ENCODE assay signal across 11 cellular contexts in the genomic region with DNA sequence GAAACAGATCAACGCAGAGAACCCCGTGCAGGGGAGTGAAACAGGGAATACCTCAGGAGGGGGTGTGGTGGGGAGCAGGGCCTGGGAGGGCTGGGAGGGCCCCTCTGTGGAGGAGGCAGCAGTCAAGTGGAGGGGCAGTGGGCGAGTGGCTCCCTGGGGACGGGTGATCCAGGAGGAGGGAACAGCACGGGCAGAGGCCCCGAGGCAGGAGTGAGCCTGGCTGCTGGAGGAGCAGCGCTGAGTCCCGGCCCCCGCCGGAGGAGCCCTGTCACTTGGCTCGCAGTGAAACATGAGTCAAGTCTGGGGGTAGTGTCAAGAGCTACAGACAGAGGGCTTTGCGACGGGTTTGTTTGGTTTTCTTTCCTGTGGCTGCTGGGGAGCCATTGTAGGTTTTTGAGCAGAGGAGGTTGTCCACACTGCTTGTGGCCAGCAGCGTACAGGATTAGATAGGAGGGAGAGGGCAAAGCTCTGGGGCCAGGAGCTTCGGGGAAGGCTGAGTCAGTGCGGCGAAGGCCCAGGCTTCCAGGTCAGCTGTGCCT.
DNase-seq lines count a peak whose midpoint lies in the region; ATAC-seq, FAIRE-seq and TF ChIP-seq lines count a peak whose summit lies in the region.
"Had no signal": no experiment of that assay in that cellular context is flagged by ENCODE, and none has a peak within 500 bp of the region (broad histone marks: within the 10 kb centered on the region; RNA-seq: fewer than 3 reads in every experiment).

No MANE protein-coding gene starts in this region.

- H3K4me3 ChIP-seq in astrocyte of the cerebellum (ENCODE audit: low read depth, low read length) = peak overlapping the region; percentile 11
- H3K4me3 ChIP-seq in osteoblast (ENCODE audit: insufficient read depth, low read length) = no peak overlapping the region

- H3K27me3 Mint-ChIP-seq in activated CD8-positive, alpha-beta memory T cell treated with anti-CD3 and anti-CD28 coated beads, Interleukin-2, amount 10 ng/mL, durations not matched to agents 7 days and 5 days = no peaks in the 10 kb centered on the region

- no peak overlapping the region for H2AFZ ChIP-seq in osteoblast (ENCODE audit: low read length)

- in situ Hi-C loops in astrocyte of the cerebellum (cut with HindIII; ENCODE audit: low sequenced_read_pairs) = no loop called here

- peak overlapping the region; percentile 21 for H3K4me2 ChIP-seq in osteoblast (ENCODE audit: insufficient read depth, low read length)
- H3K4me2 ChIP-seq: KMS-11 had no signal

- H3K27ac ChIP-seq in osteoblast (ENCODE audit: low read depth, low read length) = peak overlapping the region; percentile 2
- H3K27ac ChIP-seq: KMS-11 had no signal

- no peaks in the 10 kb centered on the region for H3K9me3 ChIP-seq in osteoblast (ENCODE audit: low read depth, low read length)

- TF ChIP-seq POLR2A in GM12892 (IDR thresholded peaks at IDR 0.05; ENCODE audit: low read depth, low read length) = no peak

- no peak for FAIRE-seq in GM12892 (lab: Jason Lieb, UNC)
- FAIRE-seq: TTC549 had no signal

- CTCF ChIA-PET in activated CD8-positive, alpha-beta memory T cell treated with anti-CD3 and anti-CD28 coated beads, Interleukin-2, amount 10 ng/mL, durations not matched to agents 7 days and 5 days (lab: Charles Lee) = no interaction called here

- ATAC-seq in HG03432 (IDR thresholded peaks at IDR 0.05; ENCODE audit: unreplicated experiment) = peak; percentile 18
- ATAC-seq in activated CD8-positive, alpha-beta memory T cell treated with anti-CD3 and anti-CD28 coated beads, Interleukin-2, amount 10 ng/mL, durations not matched to agents 7 days and 5 days = no peak
- no peak for ATAC-seq in left lobe of liver

- no peaks in the 10 kb centered on the region for H3K36me3 ChIP-seq in osteoblast (ENCODE audit: insufficient read depth, low read length)

- no peaks in the 10 kb centered on the region for H3K9me3 Mint-ChIP-seq in activated CD8-positive, alpha-beta memory T cell treated with anti-CD3 and anti-CD28 coated beads, Interleukin-2, amount 10 ng/mL, durations not matched to agents 7 days and 5 days (ENCODE audit: low read depth)
- H3K9me3 Mint-ChIP-seq: dendritic cell treated with granulocyte-macrophage colony-stimulating factor and Interleukin-4, amounts not matched to agents 40 ng/mL and 50 ng/mL, for 4 days had no signal

- peaks cover 5% of the 10 kb centered on the region for H3K79me2 ChIP-seq in osteoblast (ENCODE audit: insufficient read depth, low read length)

- peaks cover 42% of the 10 kb centered on the region for H4K20me1 ChIP-seq in osteoblast (ENCODE audit: insufficient read depth, low read length)

- H3K27me3 ChIP-seq in osteoblast (ENCODE audit: insufficient read depth, low read length) = no peaks in the 10 kb centered on the region

- H3K27ac Mint-ChIP-seq in activated CD8-positive, alpha-beta memory T cell treated with anti-CD3 and anti-CD28 coated beads, Interleukin-2, amount 10 ng/mL, durations not matched to agents 7 days and 5 days = no peak overlapping the region
- H3K27ac Mint-ChIP-seq: dendritic cell treated with granulocyte-macrophage colony-stimulating factor and Interleukin-4, amounts not matched to agents 40 ng/mL and 50 ng/mL, for 4 days had no signal

- H3K36me3 Mint-ChIP-seq in activated CD8-positive, alpha-beta memory T cell treated with anti-CD3 and anti-CD28 coated beads, Interleukin-2, amount 10 ng/mL, durations not matched to agents 7 days and 5 days = no peaks in the 10 kb centered on the region

- no peak overlapping the region for H3K4me3 Mint-ChIP-seq in activated CD8-positive, alpha-beta memory T cell treated with anti-CD3 and anti-CD28 coated beads, Interleukin-2, amount 10 ng/mL, durations not matched to agents 7 days and 5 days
- H3K4me3 Mint-ChIP-seq: dendritic cell treated with granulocyte-macrophage colony-stimulating factor and Interleukin-4, amounts not matched to agents 40 ng/mL and 50 ng/mL, for 4 days had no signal

- H3K4me1 Mint-ChIP-seq in activated CD8-positive, alpha-beta memory T cell treated with anti-CD3 and anti-CD28 coated beads, Interleukin-2, amount 10 ng/mL, durations not matched to agents 7 days and 5 days = no peaks in the 10 kb centered on the region

- TF ChIP-seq CTCF in astrocyte of the cerebellum (IDR thresholded peaks at IDR 0.05; ENCODE audit: low read depth, low read length, missing control alignments) (peak; percentile 32), osteoblast (IDR thresholded peaks at IDR 0.05; ENCODE audit: extremely low read depth, low read depth, low read length) (peak; percentile 26)

- H3K4me1 ChIP-seq in osteoblast (ENCODE audit: insufficient read depth, low read length) = peaks cover 33% of the 10 kb centered on the region

- DNase-seq in GM12892 (ENCODE audit: insufficient read length) (peak; percentile 47), astrocyte of the cerebellum (ENCODE audit: low read depth) (no peak), osteoblast (ENCODE audit: insufficient read length, low spot score, missing footprints) (peak; percentile 99), left lobe of liver (ENCODE audit: low spot score) (no peak), HuH-7 (ENCODE audit: low spot score) (no peak)
- DNase-seq in activated CD8-positive, alpha-beta memory T cell treated with anti-CD3 and anti-CD28 coated beads, Interleukin-2, amount 10 ng/mL, durations not matched to agents 7 days and 5 days = no peak
- DNase-seq in stimulated activated CD4-positive, alpha-beta T cell treated with anti-CD3 and anti-CD28 coated beads, Interleukin-1b, Interleukin-23, amount 100 ng/mL, for 48 hours = no peak

Comparison
In these comparisons a context has a peak if more than half of its experiments do, and no peak if none do; other contexts are left out.
1. DNase-seq: peak in GM12892 (single experiment) and osteoblast (single experiment); none in astrocyte of the cerebellum (single experiment), activated CD8-positive, alpha-beta memory T cell treated with anti-CD3 and anti-CD28 coated beads, Interleukin-2, amount 10 ng/mL, durations not matched to agents 7 days and 5 days (single experiment), left lobe of liver (single experiment), stimulated activated CD4-positive, alpha-beta T cell treated with anti-CD3 and anti-CD28 coated beads, Interleukin-1b, Interleukin-23, amount 100 ng/mL, for 48 hours (single experiment) and HuH-7 (single experiment).